ENCODE assay signal across 17 cellular contexts in the genomic region with DNA sequence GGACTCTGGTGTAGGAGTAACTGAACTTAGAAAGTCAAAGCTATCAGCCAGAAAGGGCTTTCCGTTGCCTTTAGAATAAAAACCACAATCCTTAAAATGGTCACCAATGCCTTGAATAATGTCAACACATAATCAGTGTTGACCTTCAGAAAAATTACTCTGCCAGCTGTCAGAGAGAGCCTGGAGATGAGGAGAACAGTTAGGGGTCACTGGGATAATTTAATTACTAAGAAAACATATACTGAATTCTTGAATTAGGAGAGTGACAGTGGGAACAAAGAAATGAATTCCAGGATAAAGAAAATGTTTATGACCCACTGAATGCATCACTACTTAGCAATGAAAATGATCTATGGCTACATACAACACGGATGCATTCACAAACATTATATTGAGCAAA.
"Had no signal": no experiment of that assay in that cellular context is flagged by ENCODE, and none has a peak within 500 bp of the region (broad histone marks: within the 10 kb centered on the region; RNA-seq: fewer than 3 reads in every experiment).

No MANE protein-coding gene starts in this region.

- H3K36me3 Mint-ChIP-seq: stimulated activated memory B cell treated with anti-CD40 and anti-IgM and Interleukin-4, amounts not matched to agents 10 μg/mL and 1 μg/mL and 100 μg/mL, for 72 hours had no signal

- DNase-seq: activated CD4-positive, alpha-beta T cell treated with anti-CD3 and anti-CD28 coated beads for 48 hours; activated CD8-positive, alpha-beta memory T cell treated with anti-CD3 and anti-CD28 coated beads, Interleukin-2, amount 50 U/mL, for 48 hours; activated CD8-positive, alpha-beta T cell treated with anti-CD3 and anti-CD28 coated beads, Interleukin-2, amount 10 ng/mL, durations not matched to agents 7 days and 5 days; activated naive CD8-positive, alpha-beta T cell treated with anti-CD3 and anti-CD28 coated beads, Interleukin-2, amount 10 ng/mL, durations not matched to agents 7 days and 5 days; aorta; esophagus squamous epithelium; foreskin melanocyte; heart right ventricle; islet precursor cell; left ventricle myocardium superior; mesendoderm; small intestine; substantia nigra; trophoblast cell had no signal

- H3K4me3 Mint-ChIP-seq: activated CD8-positive, alpha-beta T cell treated with anti-CD3 and anti-CD28 coated beads, Interleukin-2, amount 10 ng/mL, durations not matched to agents 7 days and 5 days; activated naive CD8-positive, alpha-beta T cell treated with anti-CD3 and anti-CD28 coated beads, Interleukin-2, amount 10 ng/mL, durations not matched to agents 7 days and 5 days; neural crest cell; stimulated activated memory B cell treated with anti-CD40 and anti-IgM and Interleukin-4, amounts not matched to agents 10 μg/mL and 1 μg/mL and 100 μg/mL, for 72 hours; T-helper 1 cell treated with Interleukin-12 subunit alpha and Interleukin-12 subunit beta and Interleukin-4 antibody, amounts not matched to agents 30 μg/mL and 1 μg/mL, for 36 hours had no signal

- H3K27ac Mint-ChIP-seq: activated CD8-positive, alpha-beta T cell treated with anti-CD3 and anti-CD28 coated beads, Interleukin-2, amount 10 ng/mL, durations not matched to agents 7 days and 5 days; activated naive CD8-positive, alpha-beta T cell treated with anti-CD3 and anti-CD28 coated beads, Interleukin-2, amount 10 ng/mL, durations not matched to agents 7 days and 5 days; stimulated activated memory B cell treated with anti-CD40 and anti-IgM and Interleukin-4, amounts not matched to agents 10 μg/mL and 1 μg/mL and 100 μg/mL, for 72 hours; T-helper 1 cell treated with Interleukin-12 subunit alpha and Interleukin-12 subunit beta and Interleukin-4 antibody, amounts not matched to agents 30 μg/mL and 1 μg/mL, for 36 hours had no signal

- H3K4me1 Mint-ChIP-seq: neural crest cell had no signal

- H3K9me3 Mint-ChIP-seq: activated naive CD8-positive, alpha-beta T cell treated with anti-CD3 and anti-CD28 coated beads, Interleukin-2, amount 10 ng/mL, durations not matched to agents 7 days and 5 days; neural crest cell; stimulated activated memory B cell treated with anti-CD40 and anti-IgM and Interleukin-4, amounts not matched to agents 10 μg/mL and 1 μg/mL and 100 μg/mL, for 72 hours; T-helper 1 cell treated with Interleukin-12 subunit alpha and Interleukin-12 subunit beta and Interleukin-4 antibody, amounts not matched to agents 30 μg/mL and 1 μg/mL, for 36 hours had no signal

- ATAC-seq: activated CD8-positive, alpha-beta T cell treated with anti-CD3 and anti-CD28 coated beads, Interleukin-2, amount 10 ng/mL, durations not matched to agents 7 days and 5 days; heart right ventricle; left ventricle myocardium superior; stimulated activated memory B cell treated with anti-CD40 and anti-IgM and Interleukin-4, amounts not matched to agents 10 μg/mL and 1 μg/mL and 100 μg/mL, for 72 hours had no signal
